ENCODE assay signal across 8 cellular contexts in genomic region chr9:76403352-76403751, GRCh38. TPM values are rescaled to one million over a fixed set of nuclear protein-coding genes. Genes with fewer than 3 reads are reported as not detected.
DNase-seq lines count a peak whose midpoint lies in the region; ATAC-seq and TF ChIP-seq lines count a peak whose summit lies in the region.

No MANE protein-coding gene starts in this region.

- CTCF ChIA-PET in OCI-LY7 (lab: Charles Lee; ENCODE audit: unreplicated experiment): no interaction called here

- H3K79me2 ChIP-seq in OCI-LY7 (ENCODE audit: insufficient read depth, low read depth, low read length): no peaks in the 10 kb centered on the region

- no peaks in the 10 kb centered on the region for H4K20me1 ChIP-seq in OCI-LY7 (ENCODE audit: insufficient read depth, low read length)

- BruUV-seq in OCI-LY7 (replicated peaks; lab: Mats Ljungman, UMichigan): no TSS peak

- H3K4me2 ChIP-seq in OCI-LY7 (ENCODE audit: low read length): peak overlapping the region; percentile 55

- in situ Hi-C loops in transverse colon (cut with MboI; ENCODE audit: low pct_ligation_motif_present in 1 of 4, low pct_unique_long_range_greater_than_20kb in 1 of 4, low sequenced_read_pairs in 3 of 4): loop anchor here in 1 of 4 donors (10.0 kb wide), 1 partner anchor 251 kb away; no protein-coding TSS in a partner anchor

- DNase-seq in NCI-H1417 (lab: John Stamatoyannopoulos, UW): peak in 2 of 3 experiments; percentile 0 to 47
- DNase-seq in NCI-H1417 treated with DMSO at 0.1 percent for 48 hours (lab: John Stamatoyannopoulos, UW): no peak
- peak; percentile 68 for DNase-seq in OCI-LY7 (ENCODE audit: low spot score)
- DNase-seq in central memory CD4-positive, alpha-beta T cell: peak; percentile 54
- DNase-seq in right lobe of liver: peak in 1 of 3 donors; percentile 53
- DNase-seq in transverse colon: no peak

- TF ChIP-seq POLR2A in right lobe of liver (IDR thresholded peaks at IDR 0.05): no peak
- TF ChIP-seq POLR2A in transverse colon (IDR thresholded peaks at IDR 0.05): no peak

- 0% methylated on average over 2 of the region's 2 CpGs for WGBS in right lobe of liver (ENCODE audit: insufficient coverage, low coverage, low lambda C conversion rate, missing lambda C conversion rate)
- 0 to 4% methylated on average over 2 of the region's 2 CpGs for WGBS in transverse colon (ENCODE audit: low coverage in 1 of 2), 2 donors

- TF ChIP-seq CTCF in OCI-LY7 (conservative IDR thresholded peaks at IDR 0.05; ENCODE audit: low read length) (peak; percentile 86), right lobe of liver (IDR thresholded peaks at IDR 0.05) (peak; percentile 57 to 71 (median 58)), transverse colon (IDR thresholded peaks at IDR 0.05) (peak; percentile 44 to 81 (median 53))

- POLR2A ChIA-PET in OCI-LY7 (lab: Charles Lee): interaction anchor here (0.6 to 2.4 kb wide), 4 partner anchors 8 to 226 kb away, joined by 3 to 12 read pairs (median 6); partner anchors contain the start of gene RFK

- no peak for TF ChIP-seq EP300 in transverse colon (IDR thresholded peaks at IDR 0.05; ENCODE audit: low read depth)

- peak overlapping the region; percentile 6 for H3K4me3 ChIP-seq in OCI-LY7 (ENCODE audit: low read depth, low read length, poor library complexity, severe bottlenecking)
- peak overlapping the region in 1 of 3 donors; percentile 5 for H3K4me3 ChIP-seq in right lobe of liver
- peak overlapping the region in 1 of 4 donors; percentile 12 for H3K4me3 ChIP-seq in transverse colon

- peaks cover 46% of the 10 kb centered on the region for H3K4me1 ChIP-seq in OCI-LY7 (ENCODE audit: insufficient read depth, low read length, poor library complexity, severe bottlenecking)
- H3K4me1 ChIP-seq in right lobe of liver: peaks cover 0 to 12% (median 5%) of the 10 kb centered on the region in 4 donors
- peaks cover 3 to 24% (median 16%) of the 10 kb centered on the region in 4 donors for H3K4me1 ChIP-seq in transverse colon

- H3K27me3 ChIP-seq in right lobe of liver (no peaks in the 10 kb centered on the region), transverse colon (no peaks in the 10 kb centered on the region)

- peak overlapping the region; percentile 23 for H3K27ac ChIP-seq in OCI-LY7 (ENCODE audit: low read depth, low read length, poor library complexity, severe bottlenecking)
- H3K27ac ChIP-seq in right lobe of liver: peak overlapping the region; percentile 15 to 62 (median 22)
- H3K27ac ChIP-seq in transverse colon: peak overlapping the region; percentile 36 to 70 (median 64)

- ATAC-seq in GM19372 (IDR thresholded peaks at IDR 0.05; ENCODE audit: low read depth, unreplicated experiment): peak; percentile 65
- ATAC-seq in HG03280 (IDR thresholded peaks at IDR 0.05; ENCODE audit: unreplicated experiment): peak; percentile 76
- peak; percentile 91 to 95 (median 93) for ATAC-seq in right lobe of liver

- intact Hi-C loops in OCI-LY7 (cut with micrococcal nuclease; ENCODE audit: unreplicated experiment) (loop anchor here (2.0 to 5.0 kb wide), 3 partner anchors 239 to 301 kb away; no protein-coding TSS in a partner anchor), right lobe of liver (cut with DNase I) (no loop called here), transverse colon (cut with DNase I; ENCODE audit: low total_unique reads) (no loop called here)

- H3K9me3 ChIP-seq in OCI-LY7 (ENCODE audit: low read length) (no peaks in the 10 kb centered on the region), right lobe of liver (no peaks in the 10 kb centered on the region), transverse colon (no peaks in the 10 kb centered on the region)

- H2AFZ ChIP-seq in OCI-LY7 (ENCODE audit: low read length): peak overlapping the region; percentile 90

- no peaks in the 10 kb centered on the region for H3K36me3 ChIP-seq in OCI-LY7 (ENCODE audit: insufficient read depth, low read length)
- H3K36me3 ChIP-seq in right lobe of liver: no peaks in the 10 kb centered on the region
- no peaks in the 10 kb centered on the region for H3K36me3 ChIP-seq in transverse colon

- no peaks in the 10 kb centered on the region for H3K9me2 ChIP-seq in OCI-LY7 (ENCODE audit: insufficient read depth, low read length)

RNA-seq across cellular contexts. Expression of gene RFK, which starts 9.1 kb away (rescaled TPM):
- 25.4 and 37.8 TPM in 2 replicates for total RNA-seq in OCI-LY7 (2014; rRNA removed; shearing (Covaris generic))
- total RNA-seq in OCI-LY7 (2022) (27.9 and 28.7 TPM in 2 replicates), right lobe of liver (10 to 100 TPM; 11.1 to 25.2 (median 19.7) TPM), transverse colon (10 to 100 TPM; 27.5 to 92.0 (median 57.5) TPM)

RNA-seq across cellular contexts. Expression of gene GCNT1, which starts 55.6 kb away (rescaled TPM):
- total RNA-seq in OCI-LY7 (2014; rRNA removed; shearing (Covaris generic)): 10.8 and 18.2 TPM in 2 replicates
- total RNA-seq in OCI-LY7 (2022) (29.5 and 38.4 TPM in 2 replicates), right lobe of liver (1 to 10 TPM; 1.1 to 3.6 (median 2.7) TPM), transverse colon (10 to 100 TPM; 12.7 to 52.0 (median 27.8) TPM)

Comparison
In these comparisons a context has a peak if more than half of its experiments do, and no peak if none do; other contexts are left out.
1. DNase-seq: peak in NCI-H1417 (2 of 3), OCI-LY7 (single experiment) and central memory CD4-positive, alpha-beta T cell (single experiment); none in NCI-H1417 treated with DMSO at 0.1 percent for 48 hours (single experiment) and transverse colon (single experiment).
2. Peak in every context shown above with its lines, with median percentiles within 50 percentile points of each other: ATAC-seq, H3K27ac ChIP-seq and CTCF ChIP-seq.